30 cellular contexts compared by ENCODE assay signal in genomic region chr2:159275111-159275510, GRCh38.
"Had no signal": no experiment of that assay in that cellular context is flagged by ENCODE, and none has a peak within 500 bp of the region (broad histone marks: within the 10 kb centered on the region; RNA-seq: fewer than 3 reads in every experiment).

No MANE protein-coding gene starts in this region.

- H3K36me3 ChIP-seq: colonic mucosa, uterus had no signal

- H3K4me1 ChIP-seq: colonic mucosa, esophagus muscularis mucosa, gastroesophageal sphincter, heart left ventricle, left lung, psoas muscle, suprapubic skin, transverse colon, upper lobe of right lung, uterus had no signal

- H3K27me3 Mint-ChIP-seq: dendritic cell treated with granulocyte-macrophage colony-stimulating factor and Interleukin-4, amounts not matched to agents 40 ng/mL and 50 ng/mL, for 4 days; naive B cell; stimulated activated naive CD8-positive, alpha-beta T cell treated with anti-CD3 and anti-CD28 coated beads, Interleukin-15, amount 100 ng/mL, for 72 hours had no signal

- FAIRE-seq: endothelial cell of umbilical vein had no signal

- DNase-seq: colonic mucosa; effector CD8-positive, alpha-beta T cell; foreskin keratinocyte; heart left ventricle; left cardiac atrium; left lung; mesenchymal stem cell; mucosa of descending colon; naive B cell; nephron progenitor cell; nucleus accumbens; posterior cingulate gyrus; psoas muscle; right cardiac atrium; stimulated activated CD4-positive, alpha-beta T cell treated with anti-CD3 and anti-CD28 coated beads, Interleukin-15, amount 100 ng/mL, for 24 hours; stimulated activated CD4-positive, alpha-beta T cell treated with anti-CD3 and anti-CD28 coated beads, Interleukin-4, amount 100 ng/mL, for 1 hour; stimulated activated CD8-positive, alpha-beta memory T cell treated with anti-CD3 and anti-CD28 coated beads, Interleukin-4, amount 100 ng/mL, for 48 hours; stimulated activated naive CD4-positive, alpha-beta T cell; stimulated activated naive CD8-positive, alpha-beta T cell treated with anti-CD3 and anti-CD28 coated beads, Interleukin-15, amount 100 ng/mL, for 72 hours; transverse colon; upper lobe of right lung; uterus had no signal

- H3K4me2 ChIP-seq: hepatocyte had no signal

- H3K9me3 ChIP-seq: colonic mucosa, esophagus muscularis mucosa, gastroesophageal sphincter, heart left ventricle, left lung, mucosa of descending colon, psoas muscle, suprapubic skin, transverse colon, upper lobe of right lung, uterus had no signal

- H2AFZ ChIP-seq: hepatocyte had no signal

- H3K4me3 Mint-ChIP-seq: dendritic cell treated with granulocyte-macrophage colony-stimulating factor and Interleukin-4, amounts not matched to agents 40 ng/mL and 50 ng/mL, for 4 days; mesothelial cell of epicardium; naive B cell; nephron progenitor cell; stimulated activated naive CD8-positive, alpha-beta T cell treated with anti-CD3 and anti-CD28 coated beads, Interleukin-15, amount 100 ng/mL, for 72 hours had no signal

- H3K27me3 ChIP-seq: colonic mucosa, esophagus muscularis mucosa, foreskin keratinocyte, gastroesophageal sphincter, heart left ventricle, hepatocyte, left lung, suprapubic skin, transverse colon, upper lobe of right lung, uterus had no signal

- H3K4me3 ChIP-seq: colonic mucosa, esophagus muscularis mucosa, gastroesophageal sphincter, heart left ventricle, hepatocyte, left lung, mucosa of descending colon, psoas muscle, skin epidermis, suprapubic skin, transverse colon, upper lobe of right lung, uterus had no signal

- H3K27ac ChIP-seq: colonic mucosa, esophagus muscularis mucosa, foreskin keratinocyte, gastroesophageal sphincter, heart left ventricle, hepatocyte, left lung, psoas muscle, skin epidermis, suprapubic skin, transverse colon, upper lobe of right lung, uterus had no signal

- H3K9me3 Mint-ChIP-seq: dendritic cell treated with granulocyte-macrophage colony-stimulating factor and Interleukin-4, amounts not matched to agents 40 ng/mL and 50 ng/mL, for 4 days; naive B cell; nephron progenitor cell; stimulated activated naive CD8-positive, alpha-beta T cell treated with anti-CD3 and anti-CD28 coated beads, Interleukin-15, amount 100 ng/mL, for 72 hours had no signal

- H3K27ac Mint-ChIP-seq: dendritic cell treated with granulocyte-macrophage colony-stimulating factor and Interleukin-4, amounts not matched to agents 40 ng/mL and 50 ng/mL, for 4 days; nephron progenitor cell; stimulated activated naive CD8-positive, alpha-beta T cell treated with anti-CD3 and anti-CD28 coated beads, Interleukin-15, amount 100 ng/mL, for 72 hours had no signal

- ATAC-seq: foreskin keratinocyte; gastroesophageal sphincter; heart left ventricle; left cardiac atrium; left lung; mucosa of descending colon; psoas muscle; right cardiac atrium; stimulated activated naive CD8-positive, alpha-beta T cell treated with anti-CD3 and anti-CD28 coated beads, Interleukin-15, amount 100 ng/mL, for 72 hours; upper lobe of right lung had no signal
